1 cellular context compared by ENCODE assay signal in genomic region chr9:124010303-124010664, GRCh38.
TF ChIP-seq lines count a peak whose summit lies in the region.

No MANE protein-coding gene starts in this region.

TF ChIP-seq in WTC11, 78 proteins besides CTCF, POLR2A, EP300 and RAD21 (continued from another document):
- TF ChIP-seq ATF2 (CRISPR knock-in tag; IDR thresholded peaks at IDR 0.05; ENCODE audit: borderline replicate concordance, low read depth) (no peak), FOXP1 (CRISPR knock-in tag; IDR thresholded peaks at IDR 0.05; ENCODE audit: borderline replicate concordance) (no peak), ATF1 (CRISPR knock-in tag; IDR thresholded peaks at IDR 0.05) (no peak), ZNF396 (CRISPR knock-in tag; IDR thresholded peaks at IDR 0.05; ENCODE audit: borderline replicate concordance) (no peak)
